In the genomic region with DNA sequence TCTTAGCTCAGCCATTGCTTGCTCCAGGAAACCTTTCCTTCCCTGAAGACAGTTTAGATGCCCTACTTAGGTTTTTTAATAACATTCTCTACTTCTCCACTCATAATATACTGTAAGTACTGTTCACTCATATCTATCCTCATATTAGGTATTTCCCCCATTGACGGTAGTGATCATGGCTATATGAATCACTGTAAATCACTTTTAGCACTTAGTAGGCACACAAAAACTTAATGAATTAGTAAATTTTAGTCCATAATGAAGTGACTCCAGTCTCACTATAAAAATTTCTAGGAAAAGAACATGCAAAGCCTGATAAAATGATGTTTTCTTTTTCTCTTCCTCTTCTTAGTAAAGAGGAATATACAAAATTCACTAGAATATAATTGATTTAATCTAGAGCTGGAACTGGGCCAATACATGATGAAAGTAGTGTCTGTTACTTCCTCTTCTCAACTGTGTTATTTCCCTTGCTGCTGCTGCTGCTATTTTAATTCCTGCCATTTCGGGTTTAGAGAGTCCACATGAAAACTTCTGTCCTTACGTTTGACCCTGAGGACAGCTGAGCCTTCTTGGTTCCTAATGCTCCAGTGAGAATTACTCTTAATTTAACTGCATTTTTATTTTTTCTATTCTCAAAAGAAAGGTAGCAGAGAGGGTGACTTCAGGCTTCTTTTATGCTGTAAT, we compare ENCODE assay signal across 9 cellular contexts.
A peak's percentile ranks its signal among the peaks of the same experiment; 100 is the strongest.
DNase-seq lines count a peak whose midpoint lies in the region; ATAC-seq, FAIRE-seq and TF ChIP-seq lines count a peak whose summit lies in the region.
"Had no signal": no experiment of that assay in that cellular context is flagged by ENCODE, and none has a peak within 500 bp of the region (broad histone marks: within the 10 kb centered on the region; RNA-seq: fewer than 3 reads in every experiment).

No MANE protein-coding gene starts in this region.

- WGBS in sigmoid colon, 2 donors, result 35 to 62% methylated on average over 3 of the region's 3 CpGs
- 56 to 61% methylated on average over 3 of the region's 3 CpGs for WGBS in transverse colon (ENCODE audit: low coverage in 1 of 2), 2 donors

- H3K27me3 ChIP-seq in sigmoid colon (no peaks in the 10 kb centered on the region), transverse colon (no peaks in the 10 kb centered on the region)

- H3K9me3 Mint-ChIP-seq in immature natural killer cell, result no peaks in the 10 kb centered on the region

- peaks cover 19 to 40% of the 10 kb centered on the region in 2 donors for H3K4me1 Mint-ChIP-seq in immature natural killer cell

- intact Hi-C loops in sigmoid colon (cut with DNase I) (no loop called here), transverse colon (cut with DNase I; ENCODE audit: low total_unique reads) (loop anchor here (10.0 kb wide), 1 partner anchor 145 kb away; no protein-coding TSS in a partner anchor)

- peak; percentile 66 for ATAC-seq in GM21825 (IDR thresholded peaks at IDR 0.05; ENCODE audit: unreplicated experiment)
- ATAC-seq in HG03520 (IDR thresholded peaks at IDR 0.05; ENCODE audit: unreplicated experiment), result no peak

- H3K36me3 Mint-ChIP-seq in immature natural killer cell, result peaks cover 8 to 40% (median 19%) of the 10 kb centered on the region in 3 donors

- in situ Hi-C loops in transverse colon (cut with MboI; ENCODE audit: low pct_ligation_motif_present in 1 of 4, low pct_unique_long_range_greater_than_20kb in 1 of 4, low sequenced_read_pairs in 3 of 4), result no loop called here

- H3K4me3 ChIP-seq in sigmoid colon, result no peak overlapping the region
- H3K4me3 ChIP-seq in transverse colon, result no peak overlapping the region

- no peak for TF ChIP-seq EP300 in sigmoid colon (IDR thresholded peaks at IDR 0.05)
- no peak for TF ChIP-seq EP300 in transverse colon (IDR thresholded peaks at IDR 0.05; ENCODE audit: low read depth)

- DNase-seq in GM12892 (ENCODE audit: insufficient read length) (peak; percentile 4), OCI-M1 (lab: John Stamatoyannopoulos, UW) (peak; percentile 96), immature natural killer cell (peak in 2 of 3 donors; percentile 6 to 25), NCI-H1105 (lab: John Stamatoyannopoulos, UW) (no peak), sigmoid colon (no peak), transverse colon (no peak)

- peak overlapping the region; percentile 19 to 79 (median 36) for H3K27ac Mint-ChIP-seq in immature natural killer cell

- TF ChIP-seq POLR2A in GM12892 (IDR thresholded peaks at IDR 0.05; ENCODE audit: low read depth, low read length) (no peak), sigmoid colon (IDR thresholded peaks at IDR 0.05) (no peak), transverse colon (IDR thresholded peaks at IDR 0.05) (no peak)

- no peak overlapping the region for H3K27ac ChIP-seq in sigmoid colon
- no peak overlapping the region for H3K27ac ChIP-seq in transverse colon

- H3K4me3 Mint-ChIP-seq in immature natural killer cell, result peak overlapping the region in 4 of 5 donors; percentile 23 to 49 (median 40)

- H3K9me3 ChIP-seq in sigmoid colon (no peaks in the 10 kb centered on the region), transverse colon (no peaks in the 10 kb centered on the region)

- H3K4me1 ChIP-seq in sigmoid colon (no peaks in the 10 kb centered on the region), transverse colon (peaks cover 0 to 13% (median 0%) of the 10 kb centered on the region in 4 donors)

- peak; percentile 82 for FAIRE-seq in GM12892 (lab: Jason Lieb, UNC)
- FAIRE-seq: colon had no signal

- H3K27me3 Mint-ChIP-seq in immature natural killer cell (ENCODE audit: low read depth in 3 of 3), result peaks cover 0 to 3% (median 0%) of the 10 kb centered on the region in 3 donors

- TF ChIP-seq CTCF in sigmoid colon (IDR thresholded peaks at IDR 0.05) (no peak), transverse colon (IDR thresholded peaks at IDR 0.05) (no peak)

- H3K36me3 ChIP-seq in sigmoid colon, result peaks cover 0 to 44% (median 0%) of the 10 kb centered on the region in 4 donors
- peaks cover 0 to 28% (median 7%) of the 10 kb centered on the region in 4 donors for H3K36me3 ChIP-seq in transverse colon

Comparison
In these comparisons a context has a peak if more than half of its experiments do, and no peak if none do; other contexts are left out.
1. DNase-seq: peak in GM12892 (single experiment), OCI-M1 (single experiment) and immature natural killer cell (2 of 3); none in NCI-H1105 (single experiment), sigmoid colon (single experiment) and transverse colon (single experiment).